8 cellular contexts compared by ENCODE assay signal in the genomic region with DNA sequence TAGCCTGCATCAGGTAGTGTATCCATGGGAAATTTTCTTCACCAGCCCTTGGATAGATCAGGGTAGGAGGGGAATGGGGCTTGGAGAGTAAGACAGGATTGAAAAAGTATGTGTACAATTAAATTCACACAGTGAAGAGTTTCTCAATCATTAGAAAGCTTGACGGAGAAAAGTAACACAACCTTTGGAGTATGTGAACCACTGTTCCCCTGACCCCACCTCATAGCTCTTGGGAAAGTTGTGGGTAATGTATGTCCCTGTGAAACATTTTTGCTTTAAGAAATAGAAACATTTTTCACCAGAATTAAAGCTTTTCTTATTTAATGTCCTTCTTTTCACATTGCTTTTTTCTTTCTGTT. TPM values are rescaled to one million over a fixed set of nuclear protein-coding genes. Genes with fewer than 3 reads are reported as not detected.
DNase-seq lines count a peak whose midpoint lies in the region; ATAC-seq and TF ChIP-seq lines count a peak whose summit lies in the region.

No MANE protein-coding gene starts in this region.

- H3K27me3 Mint-ChIP-seq in activated naive CD4-positive, alpha-beta T cell treated with anti-CD3 and anti-CD28 coated beads for 36 hours (ENCODE audit: low read depth), result no peaks in the 10 kb centered on the region

- no peaks in the 10 kb centered on the region for H3K27me3 ChIP-seq in tibial artery

- DNase-seq in activated naive CD4-positive, alpha-beta T cell treated with anti-CD3 and anti-CD28 coated beads for 36 hours, result no peak
- DNase-seq in activated naive CD4-positive, alpha-beta T cell treated with anti-CD3 and anti-CD28 coated beads, Interleukin-2, amount 50 U/mL, for 16 hours, result no peak
- DNase-seq in fibroblast of pulmonary artery (ENCODE audit: low read depth) (no peak), tibial artery (no peak), NCI-H1417 treated with DMSO at 0.1 percent for 48 hours (lab: John Stamatoyannopoulos, UW) (no peak), EL (no peak), 8988T (no peak)

- H3K36me3 ChIP-seq in tibial artery, result no peaks in the 10 kb centered on the region

- peak overlapping the region; percentile 54 for H3K4me3 ChIP-seq in fibroblast of pulmonary artery (replicated peaks; ENCODE audit: low read depth, low read length)
- H3K4me3 ChIP-seq in tibial artery, result peak overlapping the region; percentile 29

- peak; percentile 42 for ATAC-seq in HG03571 (IDR thresholded peaks at IDR 0.05; ENCODE audit: unreplicated experiment)

- no peaks in the 10 kb centered on the region for H3K4me1 ChIP-seq in tibial artery

- H3K4me3 Mint-ChIP-seq in activated naive CD4-positive, alpha-beta T cell treated with anti-CD3 and anti-CD28 coated beads for 36 hours, result peak overlapping the region; percentile 92

- H3K27ac ChIP-seq in tibial artery, result peak overlapping the region; percentile 36 to 57

- no peaks in the 10 kb centered on the region for H3K9me3 ChIP-seq in tibial artery

- no peaks in the 10 kb centered on the region for H3K9me3 Mint-ChIP-seq in activated naive CD4-positive, alpha-beta T cell treated with anti-CD3 and anti-CD28 coated beads for 36 hours

- TF ChIP-seq CTCF in fibroblast of pulmonary artery (IDR thresholded peaks at IDR 0.05; ENCODE audit: low read length, missing control alignments), result no peak
- TF ChIP-seq CTCF in tibial artery (IDR thresholded peaks at IDR 0.05), result no peak

- H3K27ac Mint-ChIP-seq in activated naive CD4-positive, alpha-beta T cell treated with anti-CD3 and anti-CD28 coated beads for 36 hours, result peak overlapping the region; percentile 98

- intact Hi-C loops in activated naive CD4-positive, alpha-beta T cell treated with anti-CD3 and anti-CD28 coated beads for 36 hours (cut with micrococcal nuclease), result loop anchor here (1.0 to 2.0 kb wide), 3 partner anchors 10 to 66 kb away; a partner anchor contains a TSS
- intact Hi-C loops in tibial artery (cut with DNase I; ENCODE audit: low total_unique reads), result no loop called here

- peaks cover 21% of the 10 kb centered on the region for H3K36me3 Mint-ChIP-seq in activated naive CD4-positive, alpha-beta T cell treated with anti-CD3 and anti-CD28 coated beads for 36 hours (ENCODE audit: low read depth)

- CTCF ChIA-PET in activated naive CD4-positive, alpha-beta T cell treated with anti-CD3 and anti-CD28 coated beads for 36 hours (lab: Charles Lee), result interaction anchor here (0.6 to 1.1 kb wide), 4 partner anchors 9 to 504 kb away, joined by 3 to 5 read pairs (median 4); no protein-coding TSS in a partner anchor

- peaks cover 54% of the 10 kb centered on the region for H3K4me1 Mint-ChIP-seq in activated naive CD4-positive, alpha-beta T cell treated with anti-CD3 and anti-CD28 coated beads for 36 hours (ENCODE audit: low read depth)

RNA-seq across cellular contexts. Expression of a gene that starts 0.3 kb away (rescaled TPM):
- total RNA-seq in activated naive CD4-positive, alpha-beta T cell treated with anti-CD3 and anti-CD28 coated beads for 36 hours, result 10 to 100 TPM; 23.8 to 24.5 TPM

RNA-seq across cellular contexts. Expression of a gene that starts 9.9 kb away (rescaled TPM):
- 10 to 100 TPM in 1 of 2 experiments, 1 to 10 TPM in 1; 9.5 to 10.9 TPM for total RNA-seq in activated naive CD4-positive, alpha-beta T cell treated with anti-CD3 and anti-CD28 coated beads for 36 hours

RNA-seq across cellular contexts. Expression of a gene that starts 12.3 kb away (rescaled TPM):
- total RNA-seq in activated naive CD4-positive, alpha-beta T cell treated with anti-CD3 and anti-CD28 coated beads for 36 hours, result not detected
